Comparison of ENCODE assay signal across 19 cellular contexts in genomic region chr9:69502671-69503301, GRCh38.
A peak's percentile ranks its signal among the peaks of the same experiment; 100 is the strongest.
DNase-seq lines count a peak whose midpoint lies in the region; FAIRE-seq and TF ChIP-seq lines count a peak whose summit lies in the region.
"Had no signal": no experiment of that assay in that cellular context is flagged by ENCODE, and none has a peak within 500 bp of the region (broad histone marks: within the 10 kb centered on the region; RNA-seq: fewer than 3 reads in every experiment).

No MANE protein-coding gene starts in this region.

- no peak for TF ChIP-seq POLR2A in GM12892 (IDR thresholded peaks at IDR 0.05; ENCODE audit: low read depth, low read length)

- DNase-seq in NCI-H510A treated with DMSO at 0.1 percent for 48 hours (lab: John Stamatoyannopoulos, UW) (peak; percentile 38), NCI-H510A (lab: John Stamatoyannopoulos, UW) (no peak), NCI-H345 (lab: John Stamatoyannopoulos, UW) (peak; percentile 7), dermis blood vessel endothelial cell (peak; percentile 87), pulmonary artery endothelial cell (ENCODE audit: low read depth, low spot score) (peak; percentile 71), GM12892 (ENCODE audit: insufficient read length) (no peak), cerebellar cortex (ENCODE audit: low spot score) (no peak)
- DNase-seq in stimulated activated CD4-positive, alpha-beta T cell treated with anti-CD3 and anti-CD28 coated beads, Interleukin-4, amount 100 ng/mL, for 1 hour, result no peak
- DNase-seq: activated CD4-positive, alpha-beta T cell treated with anti-CD3 and anti-CD28 coated beads for 4 hours; activated gamma-delta T cell; DMS 273 treated with DMSO at 0.1 percent for 48 hours; gastrocnemius medialis; kidney; naive thymus-derived CD4-positive, alpha-beta T cell; NK-92 treated with Interleukin-12 subunit alpha and Interleukin-12 subunit beta, amount 100 ng/mL, for 24 hours; stimulated activated CD4-positive, alpha-beta T cell treated with anti-CD3 and anti-CD28 coated beads, Interleukin-12 subunit alpha, Interleukin-12 subunit beta, amount 100 ng/mL, for 4 hours; upper lobe of right lung had no signal

- no peak for FAIRE-seq in GM12892 (lab: Jason Lieb, UNC)
- FAIRE-seq: A549, H54, kidney had no signal

Comparison
In these comparisons a context has a peak if more than half of its experiments do, and no peak if none do; other contexts are left out.
1. DNase-seq: peak in NCI-H510A treated with DMSO at 0.1 percent for 48 hours (single experiment), NCI-H345 (single experiment), dermis blood vessel endothelial cell (single experiment) and pulmonary artery endothelial cell (single experiment); none in NCI-H510A (single experiment), GM12892 (single experiment), stimulated activated CD4-positive, alpha-beta T cell treated with anti-CD3 and anti-CD28 coated beads, Interleukin-4, amount 100 ng/mL, for 1 hour (single experiment) and cerebellar cortex (single experiment).